9 cellular contexts compared by ENCODE assay signal in genomic region chr1:32992489-32993214, GRCh38. TPM values are rescaled to one million over a fixed set of nuclear protein-coding genes. Genes with fewer than 3 reads are reported as not detected.
DNase-seq lines count a peak whose midpoint lies in the region; ATAC-seq, FAIRE-seq and TF ChIP-seq lines count a peak whose summit lies in the region.
"Had no signal": no experiment of that assay in that cellular context is flagged by ENCODE, and none has a peak within 500 bp of the region (broad histone marks: within the 10 kb centered on the region; RNA-seq: fewer than 3 reads in every experiment).

No MANE protein-coding gene starts in this region.

- intact Hi-C loops in kidney (cut with DNase I), result no loop called here

- H3K36me3 ChIP-seq in brain microvascular endothelial cell (replicated peaks) (no peaks in the 10 kb centered on the region), kidney (ENCODE audit: control insufficient read depth in 1 of 2, insufficient read depth in 2 of 2, low read length in 2 of 2) (no peaks in the 10 kb centered on the region)

- in situ Hi-C loops in brain microvascular endothelial cell (cut with HindIII; ENCODE audit: low pct_ligation_motif_present, low sequenced_read_pairs), result no loop called here

- DNase-seq in DMS53 treated with DMSO at 0.1 percent for 48 hours (lab: John Stamatoyannopoulos, UW; ENCODE audit: unreplicated experiment) (peak; percentile 7), SK-N-DZ (ENCODE audit: low spot score) (peak; percentile 36), brain microvascular endothelial cell (peak; percentile 97), kidney (peak; percentile 93), NCI-H1092 (lab: John Stamatoyannopoulos, UW) (no peak)
- peak; percentile 53 to 79 for DNase-seq in stimulated activated CD4-positive, alpha-beta T cell treated with anti-CD3 and anti-CD28 coated beads, Interleukin-4, amount 100 ng/mL, for 48 hours (ENCODE audit: low read depth in 2 of 2)

- ATAC-seq in GM21360 (IDR thresholded peaks at IDR 0.05; ENCODE audit: unreplicated experiment) (peak; percentile 69), HG03521 (IDR thresholded peaks at IDR 0.05; ENCODE audit: unreplicated experiment) (peak; percentile 85)

- TF ChIP-seq CTCF in brain microvascular endothelial cell (IDR thresholded peaks at IDR 0.05; ENCODE audit: low read depth, low read length, missing control alignments), result no peak
- no peak for TF ChIP-seq CTCF in kidney (IDR thresholded peaks at IDR 0.05; ENCODE audit: borderline replicate concordance, extremely low read depth, insufficient read depth)

- H3K4me1 ChIP-seq in kidney (ENCODE audit: control insufficient read depth in 1 of 2, insufficient read depth in 1 of 2, low read depth in 1 of 2, low read length in 2 of 2), result peaks cover 25 to 28% of the 10 kb centered on the region in 2 donors

- H3K4me3 ChIP-seq in brain microvascular endothelial cell (ENCODE audit: low read depth, low read length) (no peak overlapping the region), kidney (ENCODE audit: low read length in 2 of 2) (no peak overlapping the region)

- no peaks in the 10 kb centered on the region for H3K27me3 ChIP-seq in brain microvascular endothelial cell (replicated peaks)

- H3K9ac ChIP-seq in kidney (ENCODE audit: low read length in 2 of 2), result no peak overlapping the region

- H3K9me3 ChIP-seq in kidney (ENCODE audit: control insufficient read depth in 1 of 2, low read length in 2 of 2), result no peaks in the 10 kb centered on the region

- no peak for FAIRE-seq in kidney (lab: Jason Lieb, UNC)
- FAIRE-seq: colon had no signal

- H3K27ac ChIP-seq in brain microvascular endothelial cell, result peak overlapping the region; percentile 96
- peak overlapping the region; percentile 5 to 42 for H3K27ac ChIP-seq in kidney (ENCODE audit: low read depth in 2 of 2, low read length in 2 of 2)

RNA-seq across cellular contexts. Expression of gene RNF19B, which starts 28.0 kb away (rescaled TPM):
- polyA plus RNA-seq in SK-N-DZ (2014; cell fraction: cytosol; rRNA removed), result 7.3 and 7.5 TPM in 2 replicates
- polyA plus RNA-seq in SK-N-DZ (2014; cell fraction: nucleus; rRNA removed), result 3.3 and 3.9 TPM in 2 replicates
- 30.8 TPM for total RNA-seq in kidney
- polyA plus RNA-seq in kidney (ENCODE audit: insufficient read depth, low read depth, low replicate concordance), result 17.3 TPM

RNA-seq across cellular contexts. Expression of gene AK2, which starts 44.0 kb away (rescaled TPM):
- 231 and 248 TPM in 2 replicates for polyA plus RNA-seq in SK-N-DZ (2014; cell fraction: cytosol; rRNA removed)
- 239 and 380 TPM in 2 replicates for polyA plus RNA-seq in SK-N-DZ (2014; cell fraction: nucleus; rRNA removed)
- 172 TPM for total RNA-seq in kidney
- 334 TPM for polyA plus RNA-seq in kidney (ENCODE audit: insufficient read depth, low read depth, low replicate concordance)
